In the genomic region with DNA sequence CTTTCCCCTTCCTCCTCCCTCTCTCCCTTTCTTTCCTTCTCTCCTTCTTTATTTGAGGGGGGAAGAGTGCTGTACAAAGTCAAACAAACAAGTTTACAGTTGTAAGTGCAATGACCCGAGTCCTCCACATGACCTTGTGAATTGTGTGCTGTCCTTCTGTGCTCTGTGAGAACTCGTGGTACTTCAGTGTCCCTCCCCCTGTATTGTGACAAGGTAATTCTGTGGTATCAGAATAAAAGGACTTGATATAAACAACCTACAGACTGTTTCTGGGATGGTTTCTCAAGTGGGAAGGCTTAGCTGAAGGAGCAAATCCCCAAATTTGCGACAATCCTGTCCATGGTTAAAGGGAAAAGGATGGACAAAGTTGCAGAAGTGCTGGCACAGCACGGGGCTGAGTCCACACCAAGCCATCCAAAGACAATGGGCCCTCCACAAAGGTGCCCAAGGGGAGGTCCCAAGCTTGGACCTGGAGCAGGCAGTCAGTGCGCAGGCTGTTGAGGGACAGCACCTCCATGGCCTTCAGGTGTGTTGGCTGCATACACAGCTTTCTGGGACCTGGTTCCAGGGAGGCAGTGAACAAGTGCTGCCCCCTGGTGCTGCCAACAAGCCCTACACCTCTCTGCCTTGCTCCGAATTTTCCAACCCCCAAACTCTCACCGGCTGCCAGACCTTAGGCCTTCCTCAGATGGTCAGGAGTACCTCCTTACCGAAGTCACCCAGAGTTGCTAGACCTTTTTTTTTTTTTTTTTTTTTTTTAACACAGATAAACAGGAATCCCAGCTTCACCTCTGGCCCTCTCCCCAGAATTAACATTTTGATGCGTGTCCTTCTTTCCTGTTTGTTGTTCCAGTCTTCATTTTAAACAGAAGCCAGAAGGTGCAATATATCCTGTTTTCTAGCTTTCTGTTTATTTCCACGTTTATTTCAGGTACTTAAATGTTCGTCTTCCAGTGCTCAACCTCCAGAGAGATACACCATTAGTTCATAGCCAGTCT, we compare ENCODE assay signal across 8 cellular contexts. TPM values are rescaled to one million over a fixed set of nuclear protein-coding genes. Genes with fewer than 3 reads are reported as not detected.
DNase-seq lines count a peak whose midpoint lies in the region; ATAC-seq, FAIRE-seq and TF ChIP-seq lines count a peak whose summit lies in the region.

No MANE protein-coding gene starts in this region.

- H3K9me3 ChIP-seq in OCI-LY7 (ENCODE audit: low read length) (no peaks in the 10 kb centered on the region), small intestine (ENCODE audit: control insufficient read depth, low read depth) (no peaks in the 10 kb centered on the region)

- BruUV-seq in OCI-LY7 (replicated peaks; lab: Mats Ljungman, UMichigan): TSS peak; percentile 56

- peak; percentile 89 for TF ChIP-seq CTCF in OCI-LY7 (conservative IDR thresholded peaks at IDR 0.05; ENCODE audit: low read length)

- H2AFZ ChIP-seq in OCI-LY7 (ENCODE audit: low read length): no peak overlapping the region

- H4K20me1 ChIP-seq in OCI-LY7 (ENCODE audit: insufficient read depth, low read length): no peaks in the 10 kb centered on the region

- DNase-seq in EL (peak; percentile 64), OCI-LY7 (ENCODE audit: low spot score) (peak; percentile 78), left cardiac atrium (peak; percentile 65), small intestine (peak; percentile 75), SKM-1 treated with dmso at 0.1 percent for 144 hours (lab: John Stamatoyannopoulos, UW; ENCODE audit: unreplicated experiment) (no peak)
- peak; percentile 74 for DNase-seq in activated naive CD4-positive, alpha-beta T cell treated with anti-CD3 and anti-CD28 coated beads, Interleukin-2, amount 50 U/mL, for 16 hours

- no peak for FAIRE-seq in small intestine (lab: Jason Lieb, UNC)

- H3K4me2 ChIP-seq in OCI-LY7 (ENCODE audit: low read length): peak overlapping the region; percentile 52

- POLR2A ChIA-PET in OCI-LY7 (lab: Charles Lee): interaction anchor here (0.6 to 2.8 kb wide), 6 partner anchors 19 to 643 kb away, joined by 3 to 18 read pairs (median 3); no protein-coding TSS in a partner anchor

- CTCF ChIA-PET in OCI-LY7 (lab: Charles Lee; ENCODE audit: unreplicated experiment): interaction anchor here (1.6 kb wide), 2 partner anchors 132 to 134 kb away, joined by 5 to 6 read pairs; no protein-coding TSS in a partner anchor

- no peaks in the 10 kb centered on the region for H3K27me3 ChIP-seq in small intestine (ENCODE audit: control insufficient read depth in 2 of 2, insufficient read depth in 2 of 2, low read length in 2 of 2)

- H3K27ac ChIP-seq in OCI-LY7 (ENCODE audit: low read depth, low read length, poor library complexity, severe bottlenecking) (peak overlapping the region; percentile 19), small intestine (ENCODE audit: low read depth in 1 of 2, low read length in 1 of 2) (no peak overlapping the region)

- H3K4me3 ChIP-seq in OCI-LY7 (ENCODE audit: low read depth, low read length, poor library complexity, severe bottlenecking): peak overlapping the region; percentile 5
- H3K4me3 ChIP-seq in small intestine (ENCODE audit: low read depth in 1 of 2, low read length in 2 of 2): no peak overlapping the region

- WGBS in small intestine, 3 donors: 33 to 39% (median 33%) methylated on average over 11 of the region's 11 CpGs

- peaks cover 17% of the 10 kb centered on the region for H3K4me1 ChIP-seq in OCI-LY7 (ENCODE audit: insufficient read depth, low read length, poor library complexity, severe bottlenecking)
- H3K4me1 ChIP-seq in small intestine (ENCODE audit: control insufficient read depth in 2 of 2, insufficient read depth in 1 of 2, low read depth in 1 of 2, low read length in 1 of 2): peaks cover 3 to 9% of the 10 kb centered on the region in 2 donors

- H3K9me2 ChIP-seq in OCI-LY7 (ENCODE audit: insufficient read depth, low read length): no peaks in the 10 kb centered on the region

- H3K36me3 ChIP-seq in OCI-LY7 (ENCODE audit: insufficient read depth, low read length): peaks cover 10% of the 10 kb centered on the region
- peaks cover 0 to 1% of the 10 kb centered on the region in 2 donors for H3K36me3 ChIP-seq in small intestine (ENCODE audit: control insufficient read depth in 2 of 2, insufficient read depth in 2 of 2, low read length in 2 of 2)

- intact Hi-C loops in OCI-LY7 (cut with micrococcal nuclease; ENCODE audit: unreplicated experiment): loop anchor here (1.0 to 5.0 kb wide), 3 partner anchors 132 to 579 kb away; a partner anchor contains a TSS
- intact Hi-C loops in left cardiac atrium (cut with DNase I): loop anchor here in 1 of 2 donors (1.0 kb wide), 1 partner anchor 132 kb away; no protein-coding TSS in a partner anchor

- ATAC-seq in left cardiac atrium (peak in 1 of 2 donors; percentile 2), GM21447 (IDR thresholded peaks at IDR 0.05; ENCODE audit: unreplicated experiment) (no peak), HG03520 (IDR thresholded peaks at IDR 0.05; ENCODE audit: unreplicated experiment) (no peak)

- H3K79me2 ChIP-seq in OCI-LY7 (ENCODE audit: insufficient read depth, low read depth, low read length): peaks cover 8% of the 10 kb centered on the region; the same call in 1 of the 2 replicates

RNA-seq across cellular contexts. Expression of a gene that starts 2.6 kb away (rescaled TPM):
- total RNA-seq in OCI-LY7 (2014; rRNA removed; shearing (Covaris generic)): 94.8 and 112 TPM in 2 replicates
- total RNA-seq in OCI-LY7 (2022) (132 and 133 TPM in 2 replicates), left cardiac atrium (10 to 100 TPM; 75.3 to 82.6 TPM)
- 10 to 100 TPM; 66.2 to 83.0 (median 80.7) TPM for polyA plus RNA-seq in small intestine

RNA-seq across cellular contexts. Expression of a gene that starts 17.7 kb away (rescaled TPM):
- total RNA-seq in OCI-LY7 (2014; rRNA removed; shearing (Covaris generic)): 12.5 and 13.1 TPM in 2 replicates
- total RNA-seq in OCI-LY7 (2022): 24.2 and 26.2 TPM in 2 replicates
- 10 to 100 TPM in 1 of 2 donors, 1 to 10 TPM in 1; 8.8 to 11.5 TPM for total RNA-seq in left cardiac atrium
- polyA plus RNA-seq in small intestine: 100 to 1,000 TPM; 157 to 458 (median 212) TPM

RNA-seq across cellular contexts. Expression of a gene that starts 17.8 kb away (rescaled TPM):
- 20.8 and 39.2 TPM in 2 replicates for total RNA-seq in OCI-LY7 (2014; rRNA removed; shearing (Covaris generic))
- total RNA-seq in OCI-LY7 (2022) (48.4 and 50.6 TPM in 2 replicates), left cardiac atrium (10 to 100 TPM; 39.2 to 44.8 TPM)
- polyA plus RNA-seq in small intestine: 10 to 100 TPM; 31.7 to 59.9 (median 42.7) TPM

RNA-seq across cellular contexts. Expression of a gene that starts 47.9 kb away (rescaled TPM):
- 2.9 and 4.4 TPM in 2 replicates for total RNA-seq in OCI-LY7 (2014; rRNA removed; shearing (Covaris generic))
- total RNA-seq in OCI-LY7 (2022) (0.80 TPM in 1 of 2 replicates, not detected in the other), left cardiac atrium (under 1 TPM in 1 of 2 donors, not detected in 1; 0.09 TPM)
- polyA plus RNA-seq in small intestine: under 1 TPM in 2 of 3 donors, not detected in 1; 0.81 to 0.84 TPM

RNA-seq across cellular contexts. Expression of a gene that starts 52.2 kb away (rescaled TPM):
- total RNA-seq in OCI-LY7 (2014; rRNA removed; shearing (Covaris generic)): 40.7 and 43.6 TPM in 2 replicates
- total RNA-seq in OCI-LY7 (2022) (52.4 and 54.5 TPM in 2 replicates), left cardiac atrium (10 to 100 TPM; 22.4 to 38.3 TPM)
- polyA plus RNA-seq in small intestine: 10 to 100 TPM; 18.1 to 47.1 (median 22.4) TPM
